In genomic region chr4:49287893-49288292, GRCh38 we compare ENCODE assay signal across 7 cellular contexts.
A peak's percentile ranks its signal among the peaks of the same experiment; 100 is the strongest.
DNase-seq lines count a peak whose midpoint lies in the region; ATAC-seq and TF ChIP-seq lines count a peak whose summit lies in the region.
"Not testable (repeated sequence)": the region's sequence is repeated elsewhere in the genome, so short reads cannot be mapped to it uniquely, and the experiment has no call there.

No MANE protein-coding gene starts in this region.

- BruUV-seq in mammary epithelial cell (replicated peaks; lab: Mats Ljungman, UMichigan), result not testable (repeated sequence)

- not testable (repeated sequence) for H3K79me2 ChIP-seq in mammary epithelial cell (ENCODE audit: insufficient read depth, low read length)

- not testable (repeated sequence) for H3K4me2 ChIP-seq in mammary epithelial cell (ENCODE audit: insufficient read depth, low read depth, low read length)

- CTCF ChIA-PET in mammary epithelial cell (lab: Charles Lee; ENCODE audit: low non-redundant PET), result not testable (repeated sequence)

- not testable (repeated sequence) for H3K9ac ChIP-seq in mammary epithelial cell (ENCODE audit: insufficient read depth, low read length)

- peak; percentile 15 for DNase-seq in ELR (ENCODE audit: low read depth)
- DNase-seq in HCEC 1CT, result peak; percentile 1
- DNase-seq in SK-MEL-5 (ENCODE audit: low read depth, low spot score), result peak; percentile 1
- DNase-seq in mammary epithelial cell, result peak; percentile 20
- peak; percentile 62 for DNase-seq in Right ventricle myocardium superior
- DNase-seq in lung (ENCODE audit: low spot score), result peak; percentile 76
- DNase-seq in retina, result peak; percentile 0

- not testable (repeated sequence) for ATAC-seq in Right ventricle myocardium superior (ENCODE audit: poor library complexity); lung (ENCODE audit: insufficient read depth, low FRiP score)

- not testable (repeated sequence) for TF ChIP-seq CTCF in mammary epithelial cell (conservative IDR thresholded peaks at IDR 0.05 in 1 of 2, IDR thresholded peaks at IDR 0.05 in 1 of 2; ENCODE audit: extremely low read depth in 1 of 2, insufficient read depth in 1 of 2, low read depth in 1 of 2, low read length in 2 of 2); lung (IDR thresholded peaks at IDR 0.05; ENCODE audit: control extremely low read depth, extremely low read depth)

- 85% methylated on average over 17 of the region's 17 CpGs for WGBS in mammary epithelial cell (ENCODE audit: low coverage, missing lambda C conversion rate)
- 83 to 89% methylated on average over 17 of the region's 17 CpGs for WGBS in lung, 2 donors

- in situ Hi-C loops in SK-MEL-5 (cut with HindIII; ENCODE audit: low pct_unique_long_range_greater_than_20kb, low sequenced_read_pairs); mammary epithelial cell (cut with MboI; ENCODE audit: low sequenced_read_pairs in 2 of 2): not testable (repeated sequence)

- H3K27me3 ChIP-seq in mammary epithelial cell (ENCODE audit: insufficient read depth, low read length); lung (ENCODE audit: control insufficient read depth, insufficient read depth): not testable (repeated sequence)

- H3K4me1 ChIP-seq in mammary epithelial cell (ENCODE audit: insufficient read depth, low read length); lung (ENCODE audit: control insufficient read depth in 2 of 2, insufficient read depth in 2 of 2, low read length in 2 of 2): not testable (repeated sequence)

- not testable (repeated sequence) for H3K27ac ChIP-seq in mammary epithelial cell (ENCODE audit: insufficient read depth, low read depth, low read length); lung (ENCODE audit: low read depth in 1 of 2, low read length in 1 of 2)

- H4K20me1 ChIP-seq in mammary epithelial cell (ENCODE audit: insufficient read depth, low read length), result not testable (repeated sequence)

- H2AFZ ChIP-seq in mammary epithelial cell (ENCODE audit: low read depth, low read length), result not testable (repeated sequence)

- intact Hi-C loops in mammary epithelial cell (cut with micrococcal nuclease); Right ventricle myocardium superior (cut with DNase I): not testable (repeated sequence)

- H3K9me3 ChIP-seq in mammary epithelial cell (replicated peaks; ENCODE audit: insufficient read depth, low read length); lung (ENCODE audit: control insufficient read depth in 2 of 2, insufficient read depth in 1 of 2, low read length in 1 of 2): not testable (repeated sequence)

- dilution Hi-C loops in mammary epithelial cell (cut with HindIII; ENCODE audit: low sequenced_read_pairs), result not testable (repeated sequence)

- not testable (repeated sequence) for H3K36me3 ChIP-seq in mammary epithelial cell (ENCODE audit: insufficient read depth, low read length); lung (ENCODE audit: control insufficient read depth in 2 of 2, insufficient read depth in 2 of 2, low read length in 2 of 2)

- not testable (repeated sequence) for H3K4me3 ChIP-seq in mammary epithelial cell (replicated peaks in 1 of 3; ENCODE audit: insufficient read depth in 1 of 3, low read depth in 2 of 3, low read length in 3 of 3); lung

Comparison
In these comparisons a context has a peak if more than half of its experiments do, and no peak if none do; other contexts are left out.
1. DNase-seq: peak in every context shown above with its lines; median percentile 76 in lung; 62 in Right ventricle myocardium superior; 20 in mammary epithelial cell; 15 in ELR; 1 in HCEC 1CT; 1 in SK-MEL-5; 0 in retina.